Comparison of ENCODE assay signal across 20 cellular contexts in genomic region chr9:111807197-111807596, GRCh38. TPM values are rescaled to one million over a fixed set of nuclear protein-coding genes. Genes with fewer than 3 reads are reported as not detected.
DNase-seq lines count a peak whose midpoint lies in the region; ATAC-seq, FAIRE-seq and TF ChIP-seq lines count a peak whose summit lies in the region.
"Had no signal": no experiment of that assay in that cellular context is flagged by ENCODE, and none has a peak within 500 bp of the region (broad histone marks: within the 10 kb centered on the region; RNA-seq: fewer than 3 reads in every experiment).

No MANE protein-coding gene starts in this region.

- CTCF ChIA-PET in PC-9 (lab: Charles Lee): no interaction called here

- H3K36me3 Mint-ChIP-seq in endodermal cell (ENCODE audit: low read depth): no peaks in the 10 kb centered on the region
- H3K36me3 Mint-ChIP-seq in activated naive CD8-positive, alpha-beta T cell treated with anti-CD3 and anti-CD28 coated beads for 36 hours: peaks cover 5% of the 10 kb centered on the region
- H3K36me3 Mint-ChIP-seq: CD8-positive, alpha-beta T cell had no signal

- H3K36me3 ChIP-seq in PC-9 (ENCODE audit: low read depth) (no peaks in the 10 kb centered on the region), endodermal cell (ENCODE audit: control insufficient read depth, insufficient read depth, low read length) (no peaks in the 10 kb centered on the region)
- H3K36me3 ChIP-seq: BE2C, HAP-1, Peyer's patch had no signal

- TF ChIP-seq POLR2A in H54 (IDR thresholded peaks at IDR 0.05; ENCODE audit: low read depth, low read length): no peak

- H3K27ac ChIP-seq in PC-9 (peak overlapping the region; percentile 93; the same call in 1 of the 2 replicates), endodermal cell (ENCODE audit: low read depth, low read length) (no peak overlapping the region)
- H3K27ac ChIP-seq: Peyer's patch had no signal

- H3K27me3 Mint-ChIP-seq in endodermal cell (ENCODE audit: insufficient read depth): peaks cover 68% of the 10 kb centered on the region
- no peaks in the 10 kb centered on the region for H3K27me3 Mint-ChIP-seq in activated naive CD8-positive, alpha-beta T cell treated with anti-CD3 and anti-CD28 coated beads for 36 hours

- POLR2A ChIA-PET in PC-9 (lab: Charles Lee; ENCODE audit: unreplicated experiment): interaction anchor here (0.6 kb wide), 1 partner anchor 573 kb away, joined by 3 read pairs; the partner anchor contains the start of gene HSDL2

- H3K27ac Mint-ChIP-seq in endodermal cell: no peak overlapping the region
- H3K27ac Mint-ChIP-seq in activated naive CD8-positive, alpha-beta T cell treated with anti-CD3 and anti-CD28 coated beads for 36 hours: no peak overlapping the region
- H3K27ac Mint-ChIP-seq: CD8-positive, alpha-beta T cell had no signal

- no peaks in the 10 kb centered on the region for H3K9me3 Mint-ChIP-seq in endodermal cell
- peaks cover 4% of the 10 kb centered on the region for H3K9me3 Mint-ChIP-seq in activated naive CD8-positive, alpha-beta T cell treated with anti-CD3 and anti-CD28 coated beads for 36 hours
- H3K9me3 Mint-ChIP-seq: CD8-positive, alpha-beta T cell had no signal

- 85 to 100% methylated on average over 1 of the region's 1 CpG for WGBS in endodermal cell (ENCODE audit: insufficient coverage in 1 of 2, insufficient read length in 1 of 2), 2 experiments

- no peaks in the 10 kb centered on the region for H3K27me3 ChIP-seq in PC-9 (ENCODE audit: insufficient read depth, low read depth)
- H3K27me3 ChIP-seq in endodermal cell (ENCODE audit: control insufficient read depth, insufficient read depth, low read length, poor library complexity, severe bottlenecking): peaks cover 38% of the 10 kb centered on the region
- H3K27me3 ChIP-seq: BE2C, Peyer's patch had no signal

- H3K4me3 ChIP-seq in PC-9: no peak overlapping the region
- no peak overlapping the region for H3K4me3 ChIP-seq in endodermal cell (ENCODE audit: low read length)
- H3K4me3 ChIP-seq: HAP-1, Peyer's patch had no signal

- intact Hi-C loops in PC-9 (cut with micrococcal nuclease; ENCODE audit: unreplicated experiment): loop anchor here (5.0 kb wide), 1 partner anchor 85 kb away; no protein-coding TSS in a partner anchor

- no peaks in the 10 kb centered on the region for H3K9me2 ChIP-seq in PC-9 (ENCODE audit: insufficient read depth)

- DNase-seq in H54 (ENCODE audit: insufficient read length, low spot score) (peak; percentile 8), PC-9 (no peak), endodermal cell (no peak), omental fat pad (ENCODE audit: low spot score) (no peak), Kasumi-1 (lab: John Stamatoyannopoulos, UW) (no peak), GM19239 (ENCODE audit: insufficient read length, low spot score) (no peak), DMS153 (lab: John Stamatoyannopoulos, UW) (no peak)
- DNase-seq in activated naive CD8-positive, alpha-beta T cell treated with anti-CD3 and anti-CD28 coated beads for 36 hours: no peak
- DNase-seq: ACHN; BE2C; CD8-positive, alpha-beta T cell; DND-41; NCI-H1092; NCI-H510A; NCI-H82; Peyer's patch; SIG-M5 had no signal

- no peak overlapping the region for H2AFZ ChIP-seq in PC-9

- H3K79me2 ChIP-seq in PC-9 (ENCODE audit: low read depth): no peaks in the 10 kb centered on the region

- H3K9me3 ChIP-seq in PC-9 (ENCODE audit: insufficient read depth, low read depth) (peaks cover 4% of the 10 kb centered on the region), endodermal cell (ENCODE audit: control insufficient read depth, low read length) (no peaks in the 10 kb centered on the region)
- H3K9me3 ChIP-seq: BE2C, HAP-1, Peyer's patch had no signal

- no peaks in the 10 kb centered on the region for H4K20me1 ChIP-seq in PC-9 (ENCODE audit: insufficient read depth)

- H3K9ac ChIP-seq in endodermal cell (ENCODE audit: extremely low read depth, low read length, poor library complexity, severe bottlenecking): no peak overlapping the region

- no peak overlapping the region for H3K4me3 Mint-ChIP-seq in endodermal cell
- no peak overlapping the region for H3K4me3 Mint-ChIP-seq in activated naive CD8-positive, alpha-beta T cell treated with anti-CD3 and anti-CD28 coated beads for 36 hours
- H3K4me3 Mint-ChIP-seq: CD8-positive, alpha-beta T cell had no signal

- no peak overlapping the region for H3K4me2 ChIP-seq in PC-9

- no TSS peak for BruUV-seq in PC-9 (replicated peaks; lab: Mats Ljungman, UMichigan)

- ATAC-seq in omental fat pad (ENCODE audit: low FRiP score): peak; percentile 24
- ATAC-seq: CD8-positive, alpha-beta T cell had no signal

- peaks cover 11% of the 10 kb centered on the region for H3K4me1 Mint-ChIP-seq in endodermal cell
- peaks cover 30% of the 10 kb centered on the region for H3K4me1 Mint-ChIP-seq in activated naive CD8-positive, alpha-beta T cell treated with anti-CD3 and anti-CD28 coated beads for 36 hours

- peaks cover 22% of the 10 kb centered on the region for H3F3A ChIP-seq in PC-9 (ENCODE audit: insufficient read depth, low read depth)

- TF ChIP-seq CTCF in PC-9 (conservative IDR thresholded peaks at IDR 0.05) (no peak), endodermal cell (conservative IDR thresholded peaks at IDR 0.05) (peak; percentile 29), omental fat pad (IDR thresholded peaks at IDR 0.05) (no peak)

- H3K4me1 ChIP-seq in PC-9 (replicated peaks; ENCODE audit: insufficient read depth) (peaks cover 36% of the 10 kb centered on the region), endodermal cell (ENCODE audit: control insufficient read depth, insufficient read depth, low read length) (no peaks in the 10 kb centered on the region)
- H3K4me1 ChIP-seq: BE2C, HAP-1, Peyer's patch had no signal

- FAIRE-seq in H54 (lab: Jason Lieb, UNC) (peak; percentile 73), GM19239 (lab: Jason Lieb, UNC) (no peak)
- FAIRE-seq: D721Med, HTR-8/SVneo had no signal

RNA-seq across cellular contexts. Expression of gene SHOC1, which starts 12.5 kb away (rescaled TPM):
- total RNA-seq in PC-9 (2021) (0.20 TPM in 1 of 2 replicates, not detected in the other), endodermal cell (not detected), omental fat pad (not detected)
- polyA plus RNA-seq in endodermal cell (2013, experiment 1 of 2): not detected
- not detected for polyA plus RNA-seq in endodermal cell (2013, experiment 2 of 2)
- not detected for total RNA-seq in activated naive CD8-positive, alpha-beta T cell treated with anti-CD3 and anti-CD28 coated beads for 36 hours
- total RNA-seq: CD8-positive, alpha-beta T cell; Peyer's patch had no signal
